ENCODE assay signal across 10 cellular contexts in genomic region chr7:101858437-101859385, GRCh38. TPM values are rescaled to one million over a fixed set of nuclear protein-coding genes. Genes with fewer than 3 reads are reported as not detected.
DNase-seq lines count a peak whose midpoint lies in the region; FAIRE-seq and TF ChIP-seq lines count a peak whose summit lies in the region.
"Had no signal": no experiment of that assay in that cellular context is flagged by ENCODE, and none has a peak within 500 bp of the region (broad histone marks: within the 10 kb centered on the region; RNA-seq: fewer than 3 reads in every experiment).

No MANE protein-coding gene starts in this region.

- intact Hi-C loops in Caco-2 (cut with micrococcal nuclease; ENCODE audit: unreplicated experiment), result no loop called here
- intact Hi-C loops in kidney (cut with DNase I), result no loop called here

- H3K36me3 ChIP-seq in Caco-2 (ENCODE audit: control insufficient read depth, insufficient read depth, low read length) (no peaks in the 10 kb centered on the region), Peyer's patch (no peaks in the 10 kb centered on the region), kidney (ENCODE audit: control insufficient read depth in 1 of 2, insufficient read depth in 2 of 2, low read length in 2 of 2) (no peaks in the 10 kb centered on the region), skeletal muscle tissue (ENCODE audit: control insufficient read depth in 3 of 3, insufficient read depth in 3 of 3, low read length in 3 of 3) (no peaks in the 10 kb centered on the region)

- no peak for TF ChIP-seq POLR2A in Peyer's patch (IDR thresholded peaks at IDR 0.05)

- H3K4me3 ChIP-seq in Caco-2 (ENCODE audit: low read depth, low read length), result no peak overlapping the region
- no peak overlapping the region for H3K4me3 ChIP-seq in Peyer's patch
- H3K4me3 ChIP-seq in kidney (ENCODE audit: low read length in 2 of 2), result no peak overlapping the region
- no peak overlapping the region for H3K4me3 ChIP-seq in skeletal muscle tissue (ENCODE audit: low read length in 3 of 3)

- no peaks in the 10 kb centered on the region for H3K27me3 Mint-ChIP-seq in Caco-2 (ENCODE audit: insufficient read depth, unreplicated experiment)

- no peak for FAIRE-seq in kidney (lab: Jason Lieb, UNC)

- DNase-seq in Caco-2, result no peak
- DNase-seq in Peyer's patch, result no peak
- no peak for DNase-seq in kidney
- no peak for DNase-seq in SK-N-DZ (ENCODE audit: low spot score)
- no peak for DNase-seq in DMS53 (lab: John Stamatoyannopoulos, UW)
- no peak for DNase-seq in DMS114 treated with DMSO at 0.1 percent for 48 hours (lab: John Stamatoyannopoulos, UW; ENCODE audit: unreplicated experiment)
- no peak for DNase-seq in SW480 (ENCODE audit: low spot score)
- DNase-seq: activated CD8-positive, alpha-beta memory T cell treated with anti-CD3 and anti-CD28 coated beads, Interleukin-2, amount 50 U/mL, for 4 hours; EL had no signal

- H3K4me1 Mint-ChIP-seq in Caco-2 (ENCODE audit: low read depth, unreplicated experiment), result peaks cover 23% of the 10 kb centered on the region

- H3K27me3 ChIP-seq in Caco-2 (replicated peaks; ENCODE audit: control insufficient read depth, insufficient read depth, low read length) (no peaks in the 10 kb centered on the region), Peyer's patch (no peaks in the 10 kb centered on the region), skeletal muscle tissue (ENCODE audit: control insufficient read depth in 3 of 3, insufficient read depth in 3 of 3, low read length in 3 of 3) (no peaks in the 10 kb centered on the region)

- no peak overlapping the region for H3K4me3 Mint-ChIP-seq in Caco-2 (ENCODE audit: unreplicated experiment)

- CTCF ChIA-PET in Caco-2 (lab: Charles Lee), result interaction anchor here (0.6 to 0.9 kb wide), 2 partner anchors 12 to 172 kb away, joined by 3 to 5 read pairs; no protein-coding TSS in a partner anchor

- H3K27ac ChIP-seq in Peyer's patch, result peak overlapping the region in 3 of 4 donors; percentile 16 to 85 (median 79)
- H3K27ac ChIP-seq in kidney (ENCODE audit: low read depth in 2 of 2, low read length in 2 of 2), result peak overlapping the region; percentile 74
- peak overlapping the region; percentile 65 for H3K27ac ChIP-seq in skeletal muscle tissue (ENCODE audit: low read depth, low read length)

- H3K4me1 ChIP-seq in Caco-2 (peaks cover 16% of the 10 kb centered on the region; the same call in 1 of the 2 replicates), Peyer's patch (peaks cover 0 to 31% (median 5%) of the 10 kb centered on the region in 4 donors), kidney (ENCODE audit: control insufficient read depth in 1 of 2, insufficient read depth in 1 of 2, low read depth in 1 of 2, low read length in 2 of 2) (peaks cover 29% of the 10 kb centered on the region in 2 donors), skeletal muscle tissue (ENCODE audit: control insufficient read depth in 3 of 3, insufficient read depth in 3 of 3, low read length in 3 of 3) (peaks cover 43 to 66% (median 51%) of the 10 kb centered on the region in 3 donors)

- POLR2A ChIA-PET in Caco-2 (lab: Charles Lee), result no interaction called here

- TF ChIP-seq CTCF in Caco-2 (IDR thresholded peaks at IDR 0.05; ENCODE audit: insufficient read depth in 1 of 2, low read depth in 1 of 2, low read length in 1 of 2, severe bottlenecking in 1 of 2, unreplicated experiment in 1 of 2), result no peak
- no peak for TF ChIP-seq CTCF in Peyer's patch (IDR thresholded peaks at IDR 0.05)
- TF ChIP-seq CTCF in kidney (IDR thresholded peaks at IDR 0.05; ENCODE audit: borderline replicate concordance, extremely low read depth, insufficient read depth), result no peak

- H3K27ac Mint-ChIP-seq in Caco-2 (ENCODE audit: unreplicated experiment), result peak overlapping the region; percentile 2

- H3K36me3 Mint-ChIP-seq in Caco-2 (ENCODE audit: insufficient read depth, unreplicated experiment), result peaks cover 52% of the 10 kb centered on the region

- H3K9me3 ChIP-seq in Caco-2 (no peaks in the 10 kb centered on the region), Peyer's patch (no peaks in the 10 kb centered on the region), kidney (ENCODE audit: control insufficient read depth in 1 of 2, low read length in 2 of 2) (no peaks in the 10 kb centered on the region), skeletal muscle tissue (ENCODE audit: control insufficient read depth in 3 of 3, low read length in 3 of 3) (no peaks in the 10 kb centered on the region)

- BruUV-seq in Caco-2 (replicated peaks; lab: Mats Ljungman, UMichigan), result no TSS peak

- no peaks in the 10 kb centered on the region for H3K9me3 Mint-ChIP-seq in Caco-2 (ENCODE audit: unreplicated experiment)

- H3K9ac ChIP-seq in kidney (ENCODE audit: low read length in 2 of 2) (peak overlapping the region in 1 of 2 donors; percentile 35), skeletal muscle tissue (ENCODE audit: low read depth in 1 of 3, low read length in 3 of 3) (peak overlapping the region in 1 of 3 donors; percentile 17)

RNA-seq across cellular contexts. Expression of gene CUX1, which starts 41.3 kb away (rescaled TPM):
- total RNA-seq in Caco-2 (2022), result 113 and 116 TPM in 2 replicates
- total RNA-seq in Peyer's patch, result 100 to 1,000 TPM in 3 of 4 donors, 10 to 100 TPM in 1; 64.1 to 142 (median 111) TPM
- total RNA-seq in kidney, result 126 TPM
- 71.4 TPM for polyA plus RNA-seq in kidney (ENCODE audit: insufficient read depth, low read depth, low replicate concordance)
- 18.3 TPM for total RNA-seq in skeletal muscle tissue
- polyA plus RNA-seq in SK-N-DZ (2014; cell fraction: cytosol; rRNA removed), result 22.8 and 23.2 TPM in 2 replicates
- polyA plus RNA-seq in SK-N-DZ (2014; cell fraction: nucleus; rRNA removed), result 8.9 and 11.5 TPM in 2 replicates
